ENCODE assay signal across 8 cellular contexts in genomic region chr16:57260294-57260929, GRCh38. TPM values are rescaled to one million over a fixed set of nuclear protein-coding genes. Genes with fewer than 3 reads are reported as not detected.
DNase-seq lines count a peak whose midpoint lies in the region; ATAC-seq, FAIRE-seq and TF ChIP-seq lines count a peak whose summit lies in the region.

No MANE protein-coding gene starts in this region.

- BruUV-seq in HepG2 (replicated peaks; lab: Mats Ljungman, UMichigan): TSS peak; percentile 9

- TF ChIP-seq RAD21 in HepG2 (CRISPR knock-in tag; IDR thresholded peaks at IDR 0.05): no peak

- 78% methylated on average over 16 of the region's 16 CpGs for WGBS in HepG2 (ENCODE audit: low lambda C conversion rate)
- whole genome bisulfite sequencing in suprapubic skin: 15% methylated on average over 15 of the region's 16 CpGs

- H3K27ac Mint-ChIP-seq in central memory CD8-positive, alpha-beta T cell (ENCODE audit: low read depth): peak overlapping the region; percentile 27

- peaks cover 3% of the 10 kb centered on the region for H3K79me2 ChIP-seq in HepG2 (ENCODE audit: insufficient read depth, low read length)

- H3K4me3 Mint-ChIP-seq in central memory CD8-positive, alpha-beta T cell: peak overlapping the region; percentile 18

- peaks cover 10% of the 10 kb centered on the region for H3K36me3 ChIP-seq in NT2/D1 (ENCODE audit: insufficient read depth, insufficient read length, low read length)
- H3K36me3 ChIP-seq in HepG2 (replicated peaks in 1 of 2; ENCODE audit: control insufficient read depth in 1 of 2, insufficient read depth in 2 of 2, low read length in 2 of 2): peaks cover 37 to 70% of the 10 kb centered on the region in 2 experiments
- peaks cover 20% of the 10 kb centered on the region for H3K36me3 ChIP-seq in suprapubic skin

- H3K36me3 Mint-ChIP-seq in central memory CD8-positive, alpha-beta T cell (ENCODE audit: insufficient read depth): peaks cover 4% of the 10 kb centered on the region

- no peaks in the 10 kb centered on the region for H4K20me1 ChIP-seq in HepG2 (ENCODE audit: insufficient read depth, low read length)

- peak overlapping the region; percentile 14 for H3K9ac ChIP-seq in NT2/D1 (ENCODE audit: insufficient read length, low read depth)
- no peak overlapping the region for H3K9ac ChIP-seq in HepG2 (ENCODE audit: insufficient read depth, low read depth, low read length)

- TF ChIP-seq CTCF in GM10248 (IDR thresholded peaks at IDR 0.05; ENCODE audit: control extremely low read depth, extremely low read depth, low read depth, missing control alignments) (no peak), HepG2 (CRISPR knock-in tag; IDR thresholded peaks at IDR 0.05) (no peak), suprapubic skin (IDR thresholded peaks at IDR 0.05) (no peak)

- POLR2A ChIA-PET in GM10248 (lab: Yijun Ruan, JAX) (interaction anchor here (0.8 kb wide), 1 partner anchor 15 kb away, joined by 3 read pairs; no protein-coding TSS in a partner anchor), HepG2 (lab: Yijun Ruan, JAX) (interaction anchor here (3.1 kb wide), 1 partner anchor 8 kb away, joined by 11 read pairs; no protein-coding TSS in a partner anchor)

- H3K4me1 ChIP-seq in NT2/D1 (ENCODE audit: insufficient read depth, insufficient read length) (peaks cover 19% of the 10 kb centered on the region), HepG2 (ENCODE audit: insufficient read depth, low read length) (no peaks in the 10 kb centered on the region), suprapubic skin (peaks cover 40% of the 10 kb centered on the region)

- H3K27me3 ChIP-seq in NT2/D1 (ENCODE audit: insufficient read depth, insufficient read length) (no peaks in the 10 kb centered on the region), HepG2 (ENCODE audit: control insufficient read depth in 1 of 2, insufficient read depth in 2 of 2, low read length in 2 of 2) (no peaks in the 10 kb centered on the region), suprapubic skin (no peaks in the 10 kb centered on the region)

- H3K4me3 ChIP-seq in NT2/D1 (ENCODE audit: insufficient read length, low read depth) (no peak overlapping the region), HepG2 (replicated peaks in 1 of 3; ENCODE audit: insufficient read depth in 1 of 3, low read depth in 2 of 3, low read length in 3 of 3) (no peak overlapping the region), suprapubic skin (no peak overlapping the region)

- ATAC-seq in central memory CD8-positive, alpha-beta T cell (replicated peaks; ENCODE audit: extremely low read depth, poor library complexity, severe bottlenecking): peak; percentile 40
- no peak for ATAC-seq in HepG2

- H2AFZ ChIP-seq in HepG2 (ENCODE audit: low read length): no peak overlapping the region

- no peaks in the 10 kb centered on the region for H3K27me3 Mint-ChIP-seq in central memory CD8-positive, alpha-beta T cell

- in situ Hi-C loops in HepG2 (cut with HindIII; ENCODE audit: extremely low pct_ligation_motif_present, low pct_unique_long_range_greater_than_20kb): no loop called here

- H3K4me1 Mint-ChIP-seq in central memory CD8-positive, alpha-beta T cell: peaks cover 12% of the 10 kb centered on the region

- TF ChIP-seq POLR2A in HepG2 (IDR thresholded peaks at IDR 0.05; ENCODE audit: insufficient read depth in 1 of 2, low read depth in 2 of 2, low read length in 2 of 2) (no peak), suprapubic skin (IDR thresholded peaks at IDR 0.05) (no peak)

- H3K4me2 ChIP-seq in HepG2 (ENCODE audit: low read depth, low read length): peak overlapping the region; percentile 32

- H3K9me3 ChIP-seq in NT2/D1 (ENCODE audit: insufficient read depth, low read length): no peaks in the 10 kb centered on the region
- H3K9me3 ChIP-seq in HepG2 (ENCODE audit: low read length): no peaks in the 10 kb centered on the region
- H3K9me3 ChIP-seq in suprapubic skin: no peaks in the 10 kb centered on the region

- peak overlapping the region; percentile 19 for H3K27ac ChIP-seq in HepG2 (ENCODE audit: extremely low read length, insufficient read depth, low read length)
- H3K27ac ChIP-seq in suprapubic skin: peak overlapping the region; percentile 61

- CTCF ChIA-PET in GM10248 (lab: Yijun Ruan, JAX) (interaction anchor here (1.2 kb wide), 2 partner anchors 9 to 156 kb away, joined by 3 to 5 read pairs; no protein-coding TSS in a partner anchor), HepG2 (lab: Yijun Ruan, JAX; ENCODE audit: low intra/inter-chr PET ratio, low total read pairs) (no interaction called here)

- H3K9me3 Mint-ChIP-seq in central memory CD8-positive, alpha-beta T cell: no peaks in the 10 kb centered on the region

- no peak for TF ChIP-seq EP300 in HepG2 (IDR thresholded peaks at IDR 0.05; ENCODE audit: low read depth in 2 of 2, low read length in 2 of 2)
- no peak for TF ChIP-seq EP300 in HepG2 (CRISPR knock-in tag; IDR thresholded peaks at IDR 0.05; ENCODE audit: borderline replicate concordance)
- no peak for TF ChIP-seq EP300 in suprapubic skin (IDR thresholded peaks at IDR 0.05)

- DNase-seq in GM10248 (ENCODE audit: extremely low spot score): peak; percentile 68
- peak; percentile 86 for DNase-seq in NT2/D1 (ENCODE audit: low read depth, low spot score)
- no peak for DNase-seq in central memory CD8-positive, alpha-beta T cell (ENCODE audit: low spot score in 2 of 2)
- no peak for DNase-seq in HepG2 (ENCODE audit: low spot score)
- peak; percentile 40 to 56 for DNase-seq in suprapubic skin (ENCODE audit: low spot score in 2 of 2)
- no peak for DNase-seq in SHP77 (lab: John Stamatoyannopoulos, UW)
- no peak for DNase-seq in OCI-M1 (lab: John Stamatoyannopoulos, UW)
- DNase-seq in occipital lobe (lab: John Stamatoyannopoulos, UW): no peak

- intact Hi-C loops in HepG2 (cut with micrococcal nuclease; ENCODE audit: unreplicated experiment): no loop called here

- FAIRE-seq in HepG2 (lab: Jason Lieb, UNC): no peak

TF ChIP-seq in HepG2, 621 proteins besides CTCF, POLR2A, EP300 and RAD21 (continues in another document):
- TF ChIP-seq HES4 (CRISPR knock-in tag; IDR thresholded peaks at IDR 0.05; ENCODE audit: borderline replicate concordance) (no peak), ZNF75D (CRISPR knock-in tag; IDR thresholded peaks at IDR 0.05; ENCODE audit: borderline replicate concordance) (0 out of 2 replicates have a peak, but pooled peaks have one; percentile 27)

RNA-seq across cellular contexts. Expression of gene ARL2BP, which starts 15.4 kb away (rescaled TPM):
- total RNA-seq in HepG2 (2016; rRNA removed; fragmentation: Illumina TruSeq; extraction: Trizol): 67.6 and 97.1 TPM in 2 replicates
- total RNA-seq in HepG2 (2016; cell fraction: cytosol; rRNA removed; fragmentation: Illumina TruSeq; extraction: Trizol; ENCODE audit: low read depth): 43.5 and 44.1 TPM in 2 replicates
- total RNA-seq in HepG2 (2016; cell fraction: insoluble cytoplasmic fraction; rRNA removed; fragmentation: Illumina TruSeq; extraction: Trizol): 66.0 and 92.7 TPM in 2 replicates
- total RNA-seq in HepG2 (2016; cell fraction: membrane; rRNA removed; fragmentation: Illumina TruSeq; extraction: Trizol): 109 and 111 TPM in 2 replicates
- 24.1 and 29.7 TPM in 2 replicates for total RNA-seq in HepG2 (2016; cell fraction: nucleus; rRNA removed; fragmentation: Illumina TruSeq; extraction: Trizol)
- 50.8 and 64.3 TPM in 2 replicates for polyA plus RNA-seq in HepG2 (2011; rRNA removed)
- polyA plus RNA-seq in HepG2 (2011; cell fraction: cytosol; rRNA removed): 39.2 and 54.5 TPM in 2 replicates
- 13.9 and 16.0 TPM in 2 replicates for polyA plus RNA-seq in HepG2 (2011; cell fraction: nucleus; rRNA removed)
- 30.2 and 34.8 TPM in 2 replicates for polyA plus RNA-seq in HepG2 (2012)
- 58.2 and 66.9 TPM in 2 replicates for polyA plus RNA-seq in HepG2 (2016; cell fraction: cytosol; fragmentation: Illumina TruSeq; extraction: Trizol; ENCODE audit: low read depth)
- 110 and 111 TPM in 2 replicates for polyA plus RNA-seq in HepG2 (2016; cell fraction: insoluble cytoplasmic fraction; fragmentation: Illumina TruSeq; extraction: Trizol; ENCODE audit: low read depth)
- polyA plus RNA-seq in HepG2 (2016; cell fraction: membrane; fragmentation: Illumina TruSeq; extraction: Trizol; ENCODE audit: low read depth): 110 and 116 TPM in 2 replicates
- 41.6 and 42.0 TPM in 2 replicates for polyA plus RNA-seq in HepG2 (2016; cell fraction: nucleus; fragmentation: Illumina TruSeq; extraction: Trizol; ENCODE audit: insufficient read depth, low read depth)
- polyA minus RNA-seq in HepG2 (2011; rRNA and poly(A)+ RNA removed; ENCODE audit: low replicate concordance): 31.4 and 38.5 TPM in 2 replicates
- 29.3 and 33.2 TPM in 2 replicates for polyA minus RNA-seq in HepG2 (2011; cell fraction: cytosol; rRNA and poly(A)+ RNA removed)
- polyA minus RNA-seq in HepG2 (2011; cell fraction: nucleus; rRNA and poly(A)+ RNA removed): 14.2 and 21.6 TPM in 2 replicates
- total RNA-seq in suprapubic skin: 10 to 100 TPM; 27.8 to 66.2 (median 51.0) TPM
- total RNA-seq in occipital lobe: 81.4 TPM

RNA-seq across cellular contexts. Expression of gene PLLP, which starts 24.1 kb away (rescaled TPM):
- total RNA-seq in HepG2 (2016; rRNA removed; fragmentation: Illumina TruSeq; extraction: Trizol) (39.5 and 60.6 TPM in 2 replicates), suprapubic skin (100 to 1,000 TPM in 3 of 4 donors, 10 to 100 TPM in 1; 34.7 to 215 (median 205) TPM), occipital lobe (1.2 TPM)
- 31.6 and 42.4 TPM in 2 replicates for total RNA-seq in HepG2 (2016; cell fraction: cytosol; rRNA removed; fragmentation: Illumina TruSeq; extraction: Trizol; ENCODE audit: low read depth)
- 36.8 and 62.7 TPM in 2 replicates for total RNA-seq in HepG2 (2016; cell fraction: insoluble cytoplasmic fraction; rRNA removed; fragmentation: Illumina TruSeq; extraction: Trizol)
- total RNA-seq in HepG2 (2016; cell fraction: membrane; rRNA removed; fragmentation: Illumina TruSeq; extraction: Trizol): 53.7 and 65.8 TPM in 2 replicates
- 44.1 and 48.9 TPM in 2 replicates for total RNA-seq in HepG2 (2016; cell fraction: nucleus; rRNA removed; fragmentation: Illumina TruSeq; extraction: Trizol)
- 127 and 160 TPM in 2 replicates for polyA plus RNA-seq in HepG2 (2011; rRNA removed)
- polyA plus RNA-seq in HepG2 (2011; cell fraction: cytosol; rRNA removed): 145 and 183 TPM in 2 replicates
- polyA plus RNA-seq in HepG2 (2011; cell fraction: nucleus; rRNA removed): 77.5 and 88.9 TPM in 2 replicates
- polyA plus RNA-seq in HepG2 (2012): 40.5 and 51.4 TPM in 2 replicates
- polyA plus RNA-seq in HepG2 (2016; cell fraction: cytosol; fragmentation: Illumina TruSeq; extraction: Trizol; ENCODE audit: low read depth): 35.9 and 51.7 TPM in 2 replicates
- 47.5 and 48.8 TPM in 2 replicates for polyA plus RNA-seq in HepG2 (2016; cell fraction: insoluble cytoplasmic fraction; fragmentation: Illumina TruSeq; extraction: Trizol; ENCODE audit: low read depth)
- polyA plus RNA-seq in HepG2 (2016; cell fraction: membrane; fragmentation: Illumina TruSeq; extraction: Trizol; ENCODE audit: low read depth): 56.6 and 67.1 TPM in 2 replicates
- 83.7 and 88.2 TPM in 2 replicates for polyA plus RNA-seq in HepG2 (2016; cell fraction: nucleus; fragmentation: Illumina TruSeq; extraction: Trizol; ENCODE audit: insufficient read depth, low read depth)
- polyA minus RNA-seq in HepG2 (2011; rRNA and poly(A)+ RNA removed; ENCODE audit: low replicate concordance): 159 and 370 TPM in 2 replicates
- 54.5 and 69.4 TPM in 2 replicates for polyA minus RNA-seq in HepG2 (2011; cell fraction: cytosol; rRNA and poly(A)+ RNA removed)
- 23.7 and 30.3 TPM in 2 replicates for polyA minus RNA-seq in HepG2 (2011; cell fraction: nucleus; rRNA and poly(A)+ RNA removed)

Comparison
In these comparisons a context has a peak if more than half of its experiments do, and no peak if none do; other contexts are left out.
1. DNase-seq: peak in GM10248 (single experiment), NT2/D1 (single experiment) and suprapubic skin (2 of 2); none in central memory CD8-positive, alpha-beta T cell (0 of 2), HepG2 (single experiment), SHP77 (0 of 2), OCI-M1 (single experiment) and occipital lobe (single experiment).
2. RNA of gene PLLP, which starts 24.1 kb away (total RNA-seq): 34.7 to 215 TPM in suprapubic skin and 31.6 to 65.8 TPM in HepG2; 1.2 TPM in occipital lobe (single experiment); every median in the first group is over 10 times any median in the second.